Comparison of ENCODE assay signal across 25 cellular contexts in genomic region chr7:102417105-102417504, GRCh38. TPM values are rescaled to one million over a fixed set of nuclear protein-coding genes. Genes with fewer than 3 reads are reported as not detected.
DNase-seq lines count a peak whose midpoint lies in the region; ATAC-seq, FAIRE-seq and TF ChIP-seq lines count a peak whose summit lies in the region.
"Had no signal": no experiment of that assay in that cellular context is flagged by ENCODE, and none has a peak within 500 bp of the region (broad histone marks: within the 10 kb centered on the region; RNA-seq: fewer than 3 reads in every experiment).

No MANE protein-coding gene starts in this region.

- no peaks in the 10 kb centered on the region for H3K9me3 Mint-ChIP-seq in CD8-positive, alpha-beta T cell
- H3K9me3 Mint-ChIP-seq in activated CD8-positive, alpha-beta T cell treated with anti-CD3 and anti-CD28 coated beads for 36 hours: no peaks in the 10 kb centered on the region
- no peaks in the 10 kb centered on the region for H3K9me3 Mint-ChIP-seq in memory B cell

- no peak overlapping the region for H3K4me3 ChIP-seq in BLaER1
- no peak overlapping the region for H3K4me3 ChIP-seq in CD8-positive, alpha-beta T cell (ENCODE audit: low read depth, low read length)
- H3K4me3 ChIP-seq: gastroesophageal sphincter, GM23248, left lung, ovary, sigmoid colon, thoracic aorta had no signal

- no peak overlapping the region for H3K9ac ChIP-seq in BLaER1
- H3K9ac ChIP-seq: GM23248 had no signal

- H3K27ac ChIP-seq in BLaER1: no peak overlapping the region
- peak overlapping the region; percentile 66 for H3K27ac ChIP-seq in CD8-positive, alpha-beta T cell (ENCODE audit: low read depth, low read length)
- H3K27ac ChIP-seq: brain microvascular endothelial cell, gastroesophageal sphincter, GM23248, ovary, sigmoid colon, thoracic aorta had no signal

- intact Hi-C loops in CD8-positive, alpha-beta T cell (cut with DNase I, micrococcal nuclease): no loop called here
- intact Hi-C loops in activated CD8-positive, alpha-beta T cell treated with anti-CD3 and anti-CD28 coated beads for 36 hours (cut with micrococcal nuclease): no loop called here
- intact Hi-C loops in left colon (cut with DNase I, micrococcal nuclease): no loop called here

- CTCF ChIA-PET in CD8-positive, alpha-beta T cell (lab: Charles Lee): interaction anchor here (0.8 to 6.5 kb wide), 4 partner anchors 10 to 33 kb away, joined by 3 to 40 read pairs (median 6); no protein-coding TSS in a partner anchor
- CTCF ChIA-PET in activated CD8-positive, alpha-beta T cell treated with anti-CD3 and anti-CD28 coated beads for 36 hours (lab: Charles Lee): interaction anchor here (2.7 to 4.0 kb wide), 2 partner anchors 10 to 12 kb away, joined by 14 to 18 read pairs; no protein-coding TSS in a partner anchor

- peak in 2 of 7 experiments; percentile 34 to 63 for DNase-seq in CD8-positive, alpha-beta T cell
- DNase-seq in activated CD8-positive, alpha-beta T cell treated with anti-CD3 and anti-CD28 coated beads for 36 hours: peak; percentile 50
- DNase-seq in memory B cell (ENCODE audit: low spot score in 2 of 2) (no peak), left colon (no peak), GM12892 (ENCODE audit: insufficient read length) (no peak)
- DNase-seq: activated CD4-positive, alpha-beta T cell treated with anti-CD3 and anti-CD28 coated beads for 4 hours; activated gamma-delta T cell; AML-193; brain microvascular endothelial cell; GF-D8; GM23248; left lung; MM.1S; NCI-H1930; NCI-H510A treated with DMSO at 0.1 percent for 48 hours; ovary; Right ventricle myocardium superior; sigmoid colon; stimulated activated CD4-positive, alpha-beta T cell treated with anti-CD3 and anti-CD28 coated beads, Interleukin-4, amount 100 ng/mL, for 24 hours; T-helper 9 cell had no signal

- peak overlapping the region; percentile 42 for H3K4me3 Mint-ChIP-seq in CD8-positive, alpha-beta T cell
- no peak overlapping the region for H3K4me3 Mint-ChIP-seq in activated CD8-positive, alpha-beta T cell treated with anti-CD3 and anti-CD28 coated beads for 36 hours
- H3K4me3 Mint-ChIP-seq in memory B cell: peak overlapping the region; percentile 19

- POLR2A ChIA-PET in CD8-positive, alpha-beta T cell (lab: Charles Lee): interaction anchor here (1.1 to 4.4 kb wide), 4 partner anchors 9 to 38 kb away, joined by 4 to 28 read pairs (median 8); partner anchors contain the start of gene ORAI2
- POLR2A ChIA-PET in activated CD8-positive, alpha-beta T cell treated with anti-CD3 and anti-CD28 coated beads for 36 hours (lab: Charles Lee): interaction anchor here (1.7 to 13.4 kb wide), 2 partner anchors 12 to 19 kb away, joined by 3 to 147 read pairs; partner anchors contain the start of gene ORAI2

- H3K9me3 ChIP-seq in BLaER1: no peaks in the 10 kb centered on the region
- no peaks in the 10 kb centered on the region for H3K9me3 ChIP-seq in CD8-positive, alpha-beta T cell (ENCODE audit: low read length)
- H3K9me3 ChIP-seq: gastroesophageal sphincter, left lung, ovary, sigmoid colon, thoracic aorta had no signal

- peaks cover 40% of the 10 kb centered on the region for H3K36me3 Mint-ChIP-seq in CD8-positive, alpha-beta T cell
- H3K36me3 Mint-ChIP-seq in activated CD8-positive, alpha-beta T cell treated with anti-CD3 and anti-CD28 coated beads for 36 hours (ENCODE audit: low read depth): peaks cover 50% of the 10 kb centered on the region
- peaks cover 19% of the 10 kb centered on the region for H3K36me3 Mint-ChIP-seq in memory B cell

- no peak for FAIRE-seq in GM12892 (lab: Jason Lieb, UNC)
- FAIRE-seq: HepG2 had no signal

- H4K20me1 ChIP-seq in BLaER1: no peaks in the 10 kb centered on the region

- TF ChIP-seq POLR2A in GM12892 (IDR thresholded peaks at IDR 0.05; ENCODE audit: low read depth, low read length): no peak

- H3K27me3 Mint-ChIP-seq in CD8-positive, alpha-beta T cell (ENCODE audit: low read depth): no peaks in the 10 kb centered on the region
- no peaks in the 10 kb centered on the region for H3K27me3 Mint-ChIP-seq in activated CD8-positive, alpha-beta T cell treated with anti-CD3 and anti-CD28 coated beads for 36 hours
- H3K27me3 Mint-ChIP-seq in memory B cell: no peaks in the 10 kb centered on the region

- peak overlapping the region; percentile 96 for H3K27ac Mint-ChIP-seq in CD8-positive, alpha-beta T cell
- H3K27ac Mint-ChIP-seq in activated CD8-positive, alpha-beta T cell treated with anti-CD3 and anti-CD28 coated beads for 36 hours: peak overlapping the region; percentile 96
- H3K27ac Mint-ChIP-seq in memory B cell: peak overlapping the region; percentile 85

- peaks cover 76% of the 10 kb centered on the region for H3K4me1 ChIP-seq in BLaER1
- H3K4me1 ChIP-seq in CD8-positive, alpha-beta T cell (ENCODE audit: insufficient read depth, low read length): peaks cover 74% of the 10 kb centered on the region

- peak overlapping the region; percentile 29; the same call in 1 of the 2 replicates for H3K4me2 ChIP-seq in BLaER1

- H3K27me3 ChIP-seq in BLaER1: no peaks in the 10 kb centered on the region
- no peaks in the 10 kb centered on the region for H3K27me3 ChIP-seq in CD8-positive, alpha-beta T cell (ENCODE audit: insufficient read depth, low read length)
- H3K27me3 ChIP-seq: brain microvascular endothelial cell, gastroesophageal sphincter, left lung, ovary, sigmoid colon had no signal

- no peak for TF ChIP-seq CTCF in CD8-positive, alpha-beta T cell (IDR thresholded peaks at IDR 0.05)
- no peak for TF ChIP-seq CTCF in activated CD8-positive, alpha-beta T cell treated with anti-CD3 and anti-CD28 coated beads for 36 hours (IDR thresholded peaks at IDR 0.05)

- H3K36me3 ChIP-seq in BLaER1: peaks cover 89% of the 10 kb centered on the region
- peaks cover 4% of the 10 kb centered on the region for H3K36me3 ChIP-seq in CD8-positive, alpha-beta T cell (ENCODE audit: insufficient read depth, low read length)
- H3K36me3 ChIP-seq: ovary had no signal

- peaks cover 72% of the 10 kb centered on the region for H3K4me1 Mint-ChIP-seq in CD8-positive, alpha-beta T cell (ENCODE audit: low read depth)
- H3K4me1 Mint-ChIP-seq in activated CD8-positive, alpha-beta T cell treated with anti-CD3 and anti-CD28 coated beads for 36 hours (ENCODE audit: low read depth): peaks cover 55% of the 10 kb centered on the region
- peaks cover 38% of the 10 kb centered on the region for H3K4me1 Mint-ChIP-seq in memory B cell

- peak; percentile 78 for ATAC-seq in CD8-positive, alpha-beta T cell
- ATAC-seq in activated CD8-positive, alpha-beta T cell treated with anti-CD3 and anti-CD28 coated beads for 36 hours: peak; percentile 41
- peak; percentile 37 for ATAC-seq in memory B cell (ENCODE audit: low read depth)
- ATAC-seq in HG03108 (IDR thresholded peaks at IDR 0.05; ENCODE audit: unreplicated experiment): no peak
- ATAC-seq in left colon: no peak
- ATAC-seq: gastroesophageal sphincter, HepG2, left lung had no signal

RNA-seq across cellular contexts. Expression of gene ORAI2, which starts 16.3 kb away (rescaled TPM):
- total RNA-seq in CD8-positive, alpha-beta T cell: 10 to 100 TPM; 20.4 to 25.5 TPM
- 10 to 100 TPM; 29.4 to 35.8 TPM for total RNA-seq in activated CD8-positive, alpha-beta T cell treated with anti-CD3 and anti-CD28 coated beads for 36 hours
- total RNA-seq in left colon: 1 to 10 TPM; 4.2 to 6.8 TPM
- 11.9 TPM for polyA plus RNA-seq in GM12892 (2012; ENCODE audit: missing spikeins)

RNA-seq across cellular contexts. Expression of gene PRKRIP1, which starts 20.9 kb away (rescaled TPM):
- 10 to 100 TPM; 51.1 to 57.2 TPM for total RNA-seq in CD8-positive, alpha-beta T cell
- 10 to 100 TPM; 29.8 to 33.6 TPM for total RNA-seq in activated CD8-positive, alpha-beta T cell treated with anti-CD3 and anti-CD28 coated beads for 36 hours
- total RNA-seq in left colon: 10 to 100 TPM; 16.0 to 18.8 TPM
- polyA plus RNA-seq in GM12892 (2012; ENCODE audit: missing spikeins): 25.2 TPM

RNA-seq across cellular contexts. Expression of gene ALKBH4, which starts 47.6 kb away (rescaled TPM):
- total RNA-seq in CD8-positive, alpha-beta T cell: 1 to 10 TPM; 4.4 to 5.2 TPM
- total RNA-seq in activated CD8-positive, alpha-beta T cell treated with anti-CD3 and anti-CD28 coated beads for 36 hours: 1 to 10 TPM; 6.0 to 6.9 TPM
- total RNA-seq in left colon: 1 to 10 TPM; 9.5 to 9.9 TPM
- 3.7 TPM for polyA plus RNA-seq in GM12892 (2012; ENCODE audit: missing spikeins)

RNA-seq across cellular contexts. Expression of gene LRWD1, which starts 47.7 kb away (rescaled TPM):
- total RNA-seq in CD8-positive, alpha-beta T cell: 10 to 100 TPM; 14.9 to 19.1 TPM
- total RNA-seq in activated CD8-positive, alpha-beta T cell treated with anti-CD3 and anti-CD28 coated beads for 36 hours: 10 to 100 TPM; 12.3 to 12.7 TPM
- 10 to 100 TPM; 12.6 to 15.2 TPM for total RNA-seq in left colon
- polyA plus RNA-seq in GM12892 (2012; ENCODE audit: missing spikeins): 7.2 TPM

Comparison
In these comparisons a context has a peak if more than half of its experiments do, and no peak if none do; other contexts are left out.
1. ATAC-seq: peak in CD8-positive, alpha-beta T cell (single experiment), activated CD8-positive, alpha-beta T cell treated with anti-CD3 and anti-CD28 coated beads for 36 hours (single experiment) and memory B cell (single experiment); none in HG03108 (single experiment) and left colon (single experiment).
2. Peak in every context shown above with its lines, with median percentiles within 50 percentile points of each other: H3K27ac Mint-ChIP-seq.